ENCODE assay signal across 18 cellular contexts in the genomic region with DNA sequence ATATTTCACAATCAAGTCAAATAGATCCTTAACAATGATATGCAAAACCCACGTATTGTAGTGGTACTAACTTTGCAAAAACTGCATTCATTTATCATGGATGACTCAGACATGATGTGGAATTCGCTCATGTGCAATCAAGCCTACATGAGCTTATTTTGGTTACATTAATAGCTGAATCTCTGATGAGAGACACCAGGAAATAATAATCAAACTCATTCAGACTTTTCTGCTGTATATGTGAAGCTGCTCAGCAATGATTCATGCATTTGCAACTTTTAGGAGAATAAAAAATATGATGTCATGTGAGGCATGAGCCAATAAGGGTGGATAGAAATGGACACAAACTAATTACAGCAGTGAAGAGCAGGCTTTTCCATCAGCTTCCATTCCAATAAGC.
DNase-seq lines count a peak whose midpoint lies in the region; ATAC-seq, FAIRE-seq and TF ChIP-seq lines count a peak whose summit lies in the region.
"Had no signal": no experiment of that assay in that cellular context is flagged by ENCODE, and none has a peak within 500 bp of the region (broad histone marks: within the 10 kb centered on the region; RNA-seq: fewer than 3 reads in every experiment).

No MANE protein-coding gene starts in this region.

- H3K9me3 ChIP-seq in keratinocyte (ENCODE audit: control insufficient read depth, low read depth, low read length) = no peaks in the 10 kb centered on the region

- no peak overlapping the region for H3K4me2 ChIP-seq in keratinocyte (ENCODE audit: control insufficient read depth, extremely low read depth, insufficient read depth, low read depth, low read length)

- no peak overlapping the region for H3K27ac ChIP-seq in keratinocyte (ENCODE audit: control insufficient read depth, insufficient read depth, low read length)
- H3K27ac ChIP-seq: C4-2B, gastroesophageal sphincter had no signal

- in situ Hi-C loops in GM13976 (cut with MboI; ENCODE audit: low sequenced_read_pairs, unreplicated experiment) = no loop called here

- H3K36me3 ChIP-seq in keratinocyte (ENCODE audit: control insufficient read depth in 2 of 2, extremely low read depth in 1 of 2, insufficient read depth in 2 of 2, low read length in 2 of 2) = no peaks in the 10 kb centered on the region
- H3K36me3 ChIP-seq: gastroesophageal sphincter had no signal

- no peaks in the 10 kb centered on the region for H3K27me3 ChIP-seq in keratinocyte (ENCODE audit: control insufficient read depth, extremely low read depth, insufficient read depth, low read length)
- H3K27me3 ChIP-seq: gastroesophageal sphincter had no signal

- dilution Hi-C loops in keratinocyte (cut with MboI; ENCODE audit: extremely low pct_ligation_motif_present, low sequenced_read_pairs) = no loop called here

- H2AFZ ChIP-seq in keratinocyte (ENCODE audit: control insufficient read depth, low read length) = no peak overlapping the region

- H3K9ac ChIP-seq in keratinocyte (ENCODE audit: control insufficient read depth, extremely low read depth, insufficient read depth, low read length) = no peak overlapping the region

- FAIRE-seq in keratinocyte (lab: Jason Lieb, UNC) = peak; percentile 74

- no peaks in the 10 kb centered on the region for H3K79me2 ChIP-seq in keratinocyte (ENCODE audit: control insufficient read depth, insufficient read depth, low read length)

- no peaks in the 10 kb centered on the region for H4K20me1 ChIP-seq in keratinocyte (ENCODE audit: control insufficient read depth, extremely low read depth, insufficient read depth, low read length)

- ATAC-seq in HG02588 (IDR thresholded peaks at IDR 0.05; ENCODE audit: unreplicated experiment) = no peak
- no peak for ATAC-seq in HG03045 (IDR thresholded peaks at IDR 0.05; ENCODE audit: unreplicated experiment)
- ATAC-seq: gastroesophageal sphincter had no signal

- no peaks in the 10 kb centered on the region for H3K9me1 ChIP-seq in keratinocyte (ENCODE audit: control insufficient read depth, extremely low read depth, insufficient read depth, low read length)

- peaks cover 10% of the 10 kb centered on the region for H3K4me1 ChIP-seq in keratinocyte (ENCODE audit: control insufficient read depth, extremely low read depth, insufficient read depth, low read length)
- H3K4me1 ChIP-seq: gastroesophageal sphincter had no signal

- H3K4me3 ChIP-seq in choroid plexus epithelial cell (ENCODE audit: low read depth, low read length) (no peak overlapping the region), keratinocyte (ENCODE audit: control insufficient read depth in 2 of 3, extremely low read depth in 1 of 3, insufficient read depth in 2 of 3, low read depth in 1 of 3, low read length in 3 of 3) (no peak overlapping the region)
- H3K4me3 ChIP-seq: gastroesophageal sphincter had no signal

- DNase-seq in AG08396 (ENCODE audit: low spot score) = peak; percentile 34
- peak; percentile 53 for DNase-seq in HT1080 (ENCODE audit: low read depth)
- DNase-seq in choroid plexus epithelial cell (ENCODE audit: low read depth) = peak; percentile 32
- peak; percentile 17 for DNase-seq in keratinocyte (ENCODE audit: low read depth, low spot score)
- DNase-seq in islet precursor cell = no peak
- no peak for DNase-seq in GM13976 (ENCODE audit: low spot score)
- DNase-seq: activated B cell treated with CpG ODN at 0.5 μM for 24 hours, activated gamma-delta T cell, aorta, mesendoderm, NCI-H2171, NCI-H82, retina, RPMI8226 had no signal

- TF ChIP-seq CTCF in choroid plexus epithelial cell (conservative IDR thresholded peaks at IDR 0.05; ENCODE audit: low read depth, low read length) (no peak), keratinocyte (optimal IDR thresholded peaks at IDR 0.05 in 1 of 3, IDR thresholded peaks at IDR 0.05 in 1 of 3, conservative IDR thresholded peaks at IDR 0.05 in 1 of 3; ENCODE audit: extremely low read depth in 1 of 3, insufficient read depth in 2 of 3, low read length in 3 of 3) (no peak), GM13976 (IDR thresholded peaks at IDR 0.05; ENCODE audit: borderline replicate concordance, control extremely low read depth, extremely low read depth, insufficient read depth, missing control alignments) (no peak)

Comparison
In these comparisons a context has a peak if more than half of its experiments do, and no peak if none do; other contexts are left out.
1. DNase-seq: peak in AG08396 (single experiment), HT1080 (single experiment), choroid plexus epithelial cell (single experiment) and keratinocyte (single experiment); none in islet precursor cell (single experiment) and GM13976 (single experiment).